18 cellular contexts compared by ENCODE assay signal in the genomic region with DNA sequence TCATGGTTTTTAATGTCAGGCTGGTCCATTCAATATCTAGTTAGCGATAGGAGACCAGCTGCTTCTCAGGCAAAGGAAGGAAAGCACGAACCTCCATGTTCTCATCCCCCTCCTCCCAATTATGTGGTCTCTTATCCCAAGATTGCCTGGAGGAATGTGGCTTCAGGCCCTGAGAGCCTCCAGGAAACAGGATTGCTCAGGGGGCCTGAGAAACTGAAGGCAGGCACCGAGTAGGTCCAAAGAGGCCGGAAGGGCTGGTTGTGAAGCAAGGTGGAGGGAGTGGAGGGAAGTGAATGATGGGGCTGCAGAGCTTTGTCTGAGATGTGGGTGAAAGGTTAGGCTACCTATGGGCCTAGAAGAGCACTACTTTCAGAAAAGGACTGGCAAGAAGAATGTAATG.
"Had no signal": no experiment of that assay in that cellular context is flagged by ENCODE, and none has a peak within 500 bp of the region (broad histone marks: within the 10 kb centered on the region; RNA-seq: fewer than 3 reads in every experiment).

No MANE protein-coding gene starts in this region.

- H2AFZ ChIP-seq: parathyroid adenoma had no signal

- H3K27ac Mint-ChIP-seq: effector memory CD8-positive, alpha-beta T cell; natural killer cell; stimulated activated memory B cell treated with anti-CD40 and anti-IgM and Interleukin-4, amounts not matched to agents 10 μg/mL and 1 μg/mL and 100 μg/mL, for 72 hours had no signal

- H3K27ac ChIP-seq: left lung, parathyroid adenoma, prostate gland, right atrium auricular region, sigmoid colon, spleen, testis, tibial nerve, upper lobe of left lung had no signal

- H3K36me3 ChIP-seq: left lung, prostate gland, right atrium auricular region, sigmoid colon, spleen, tibial nerve, upper lobe of left lung had no signal

- H3K4me1 Mint-ChIP-seq: natural killer cell; stimulated activated memory B cell treated with anti-CD40 and anti-IgM and Interleukin-4, amounts not matched to agents 10 μg/mL and 1 μg/mL and 100 μg/mL, for 72 hours had no signal

- DNase-seq: cortex of kidney; effector memory CD8-positive, alpha-beta T cell; head of caudate nucleus; left cardiac atrium; left lung; natural killer cell; sigmoid colon; spleen; stimulated activated CD4-positive, alpha-beta T cell treated with anti-CD3 and anti-CD28 coated beads, Interleukin-4, amount 100 ng/mL, for 4 hours; stimulated activated naive CD8-positive, alpha-beta T cell treated with anti-CD3 and anti-CD28 coated beads, Interleukin-15, Interleukin-2, amounts not matched to agents 100 U/mL and 50 U/mL, for 24 hours; substantia nigra; testis; upper lobe of left lung had no signal

- H3K4me3 ChIP-seq: left lung, prostate gland, right atrium auricular region, sigmoid colon, spleen, testis, tibial nerve, upper lobe of left lung had no signal

- ATAC-seq: effector memory CD8-positive, alpha-beta T cell; left cardiac atrium; left lung; natural killer cell; stimulated activated memory B cell treated with anti-CD40 and anti-IgM and Interleukin-4, amounts not matched to agents 10 μg/mL and 1 μg/mL and 100 μg/mL, for 72 hours; stimulated activated naive CD8-positive, alpha-beta T cell treated with anti-CD3 and anti-CD28 coated beads, Interleukin-15, Interleukin-2, amounts not matched to agents 100 U/mL and 50 U/mL, for 24 hours had no signal

- H3K27me3 ChIP-seq: left lung, right atrium auricular region, sigmoid colon, spleen, testis, tibial nerve, upper lobe of left lung had no signal

- H3K4me1 ChIP-seq: left lung, parathyroid adenoma, prostate gland, right atrium auricular region, sigmoid colon, spleen, testis, tibial nerve, upper lobe of left lung had no signal

- H3K9ac ChIP-seq: parathyroid adenoma had no signal

- H3K36me3 Mint-ChIP-seq: natural killer cell; stimulated activated memory B cell treated with anti-CD40 and anti-IgM and Interleukin-4, amounts not matched to agents 10 μg/mL and 1 μg/mL and 100 μg/mL, for 72 hours had no signal

- H3K9me3 Mint-ChIP-seq: effector memory CD8-positive, alpha-beta T cell; natural killer cell; stimulated activated memory B cell treated with anti-CD40 and anti-IgM and Interleukin-4, amounts not matched to agents 10 μg/mL and 1 μg/mL and 100 μg/mL, for 72 hours had no signal

- H3K4me3 Mint-ChIP-seq: effector memory CD8-positive, alpha-beta T cell; natural killer cell; stimulated activated memory B cell treated with anti-CD40 and anti-IgM and Interleukin-4, amounts not matched to agents 10 μg/mL and 1 μg/mL and 100 μg/mL, for 72 hours had no signal

- H3K9me3 ChIP-seq: left lung, prostate gland, right atrium auricular region, sigmoid colon, spleen, testis, tibial nerve, upper lobe of left lung had no signal

- H3K27me3 Mint-ChIP-seq: effector memory CD8-positive, alpha-beta T cell; stimulated activated memory B cell treated with anti-CD40 and anti-IgM and Interleukin-4, amounts not matched to agents 10 μg/mL and 1 μg/mL and 100 μg/mL, for 72 hours had no signal
